ENCODE assay signal across 13 cellular contexts in the genomic region with DNA sequence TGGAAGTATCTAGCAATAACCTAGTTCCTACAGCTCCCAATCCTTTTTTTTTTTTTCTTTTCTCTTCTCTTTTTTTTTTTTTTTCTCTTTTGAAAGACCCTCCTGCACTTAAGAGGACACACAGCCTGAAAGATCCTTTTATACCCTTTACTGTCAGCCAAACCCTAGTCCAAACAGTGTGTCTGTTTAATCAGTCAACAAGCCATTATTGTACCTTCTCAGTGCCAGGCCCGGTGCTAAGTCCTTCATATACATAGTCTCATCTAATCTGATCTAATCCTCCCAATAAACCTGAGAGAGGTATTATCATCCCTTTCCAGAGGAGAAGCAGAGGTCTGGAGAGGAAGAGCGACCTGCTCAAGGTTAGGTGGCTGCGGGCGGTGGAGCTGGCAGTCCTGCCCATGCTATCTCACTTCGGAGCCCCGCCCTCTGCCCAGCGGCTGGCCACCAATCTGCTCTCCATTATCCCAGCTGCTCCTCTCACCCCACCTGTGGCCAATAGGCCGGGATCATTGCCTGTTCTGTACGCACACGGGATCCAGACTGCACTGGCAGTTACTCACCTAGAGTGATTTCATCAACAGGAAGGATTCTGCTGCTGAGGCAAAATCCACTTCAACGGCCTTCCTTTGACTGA.
DNase-seq lines count a peak whose midpoint lies in the region; ATAC-seq and TF ChIP-seq lines count a peak whose summit lies in the region.
"Had no signal": no experiment of that assay in that cellular context is flagged by ENCODE, and none has a peak within 500 bp of the region (broad histone marks: within the 10 kb centered on the region; RNA-seq: fewer than 3 reads in every experiment).

No MANE protein-coding gene starts in this region.

- ATAC-seq in HG02623 (IDR thresholded peaks at IDR 0.05; ENCODE audit: unreplicated experiment), result no peak

- intact Hi-C loops in spleen (cut with DNase I; ENCODE audit: low total_unique reads), result no loop called here
- intact Hi-C loops in prostate gland (cut with DNase I), result no loop called here

- DNase-seq in NCI-H1092 (lab: John Stamatoyannopoulos, UW) (peak; percentile 70), NCI-H345 (lab: John Stamatoyannopoulos, UW) (peak; percentile 78), SW480 (ENCODE audit: low spot score) (peak; percentile 95), spleen (peak; percentile 49), GM20000 (ENCODE audit: low spot score) (no peak), mesothelial cell of epicardium (ENCODE audit: low spot score in 2 of 2, unreplicated experiment in 2 of 2) (no peak), prostate gland (ENCODE audit: low spot score) (no peak)
- DNase-seq: anterior cingulate cortex; CD8-positive, alpha-beta memory T cell; occipital lobe; T-helper 9 cell had no signal

- H3K27me3 Mint-ChIP-seq in mesothelial cell of epicardium (ENCODE audit: low read depth), result peaks cover 13% of the 10 kb centered on the region

- TF ChIP-seq POLR2A in spleen (IDR thresholded peaks at IDR 0.05) (no peak), prostate gland (IDR thresholded peaks at IDR 0.05) (no peak)

- H3K9me3 Mint-ChIP-seq in mesothelial cell of epicardium, result no peaks in the 10 kb centered on the region

- H3K27me3 ChIP-seq in spleen (replicated peaks in 1 of 7) (peaks cover 0 to 3% (median 0%) of the 10 kb centered on the region in 7 donors), prostate gland (replicated peaks; ENCODE audit: insufficient read depth) (no peaks in the 10 kb centered on the region)

- peaks cover 8% of the 10 kb centered on the region for H3K4me1 Mint-ChIP-seq in mesothelial cell of epicardium
- H3K4me1 Mint-ChIP-seq: CD8-positive, alpha-beta memory T cell had no signal

- no peak overlapping the region for H3K4me3 Mint-ChIP-seq in mesothelial cell of epicardium
- H3K4me3 Mint-ChIP-seq: CD8-positive, alpha-beta memory T cell had no signal

- H3K4me1 ChIP-seq in spleen (peaks cover 0 to 24% (median 17%) of the 10 kb centered on the region in 6 donors), prostate gland (replicated peaks) (no peaks in the 10 kb centered on the region)

- no peaks in the 10 kb centered on the region for H3K36me3 ChIP-seq in spleen
- H3K36me3 ChIP-seq in prostate gland, result no peaks in the 10 kb centered on the region

- no peak overlapping the region for H3K27ac Mint-ChIP-seq in mesothelial cell of epicardium
- H3K27ac Mint-ChIP-seq: CD8-positive, alpha-beta memory T cell had no signal

- H3K9me3 ChIP-seq in spleen, result peaks cover 0 to 4% (median 0%) of the 10 kb centered on the region in 8 donors
- no peaks in the 10 kb centered on the region for H3K9me3 ChIP-seq in prostate gland

- H3K4me3 ChIP-seq in spleen (no peak overlapping the region), prostate gland (no peak overlapping the region)

- TF ChIP-seq CTCF in spleen (IDR thresholded peaks at IDR 0.05 in 8 of 11, conservative IDR thresholded peaks at IDR 0.05 in 3 of 11) (no peak), GM20000 (IDR thresholded peaks at IDR 0.05; ENCODE audit: extremely low read depth, missing control alignments) (no peak), mesothelial cell of epicardium (IDR thresholded peaks at IDR 0.05; ENCODE audit: unreplicated experiment) (no peak), prostate gland (IDR thresholded peaks at IDR 0.05) (no peak)

- 82 to 89% (median 87%) methylated on average over 11 of the region's 11 CpGs for WGBS in spleen, 5 donors
- WGBS in prostate gland, result 46% methylated on average over 11 of the region's 11 CpGs

- H3K27ac ChIP-seq in spleen (peak overlapping the region in 1 of 8 donors; percentile 3), prostate gland (no peak overlapping the region)
- H3K27ac ChIP-seq: RWPE1 had no signal

- H3K36me3 Mint-ChIP-seq in mesothelial cell of epicardium, result no peaks in the 10 kb centered on the region

Comparison
In these comparisons a context has a peak if more than half of its experiments do, and no peak if none do; other contexts are left out.
1. DNase-seq: peak in NCI-H1092 (single experiment), NCI-H345 (single experiment), SW480 (single experiment) and spleen (single experiment); none in GM20000 (single experiment), mesothelial cell of epicardium (0 of 2) and prostate gland (single experiment).